2 cellular contexts compared by ENCODE assay signal in the genomic region with DNA sequence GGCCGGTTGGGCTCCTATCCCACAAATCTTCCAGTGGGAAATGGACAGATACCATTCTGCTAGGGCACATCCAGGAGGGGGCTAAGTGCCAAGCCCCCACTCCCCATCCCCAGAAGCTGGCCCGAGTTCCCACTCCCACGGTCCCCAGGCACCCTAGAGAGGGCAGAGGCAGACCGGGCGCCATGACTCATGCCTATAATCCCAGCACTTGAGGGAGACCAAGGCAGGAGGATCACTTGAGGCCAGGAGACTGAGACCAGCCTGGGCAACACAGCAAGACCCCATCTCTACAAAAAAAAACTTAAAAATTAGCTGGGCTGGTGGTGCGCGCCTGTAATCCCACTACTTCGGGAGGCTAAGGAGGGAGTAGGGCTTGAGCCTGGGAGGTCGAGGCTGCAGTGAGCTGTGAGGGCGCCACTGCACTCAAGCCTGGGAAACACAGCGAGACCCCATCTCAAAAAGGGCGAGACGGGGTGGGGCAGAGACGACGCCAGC.
TF ChIP-seq lines count a peak whose summit lies in the region.

No MANE protein-coding gene starts in this region.

TF ChIP-seq in SK-N-SH, 30 proteins besides CTCF, POLR2A, EP300 and RAD21 (continued from another document):
- TF ChIP-seq, protein P1, sequence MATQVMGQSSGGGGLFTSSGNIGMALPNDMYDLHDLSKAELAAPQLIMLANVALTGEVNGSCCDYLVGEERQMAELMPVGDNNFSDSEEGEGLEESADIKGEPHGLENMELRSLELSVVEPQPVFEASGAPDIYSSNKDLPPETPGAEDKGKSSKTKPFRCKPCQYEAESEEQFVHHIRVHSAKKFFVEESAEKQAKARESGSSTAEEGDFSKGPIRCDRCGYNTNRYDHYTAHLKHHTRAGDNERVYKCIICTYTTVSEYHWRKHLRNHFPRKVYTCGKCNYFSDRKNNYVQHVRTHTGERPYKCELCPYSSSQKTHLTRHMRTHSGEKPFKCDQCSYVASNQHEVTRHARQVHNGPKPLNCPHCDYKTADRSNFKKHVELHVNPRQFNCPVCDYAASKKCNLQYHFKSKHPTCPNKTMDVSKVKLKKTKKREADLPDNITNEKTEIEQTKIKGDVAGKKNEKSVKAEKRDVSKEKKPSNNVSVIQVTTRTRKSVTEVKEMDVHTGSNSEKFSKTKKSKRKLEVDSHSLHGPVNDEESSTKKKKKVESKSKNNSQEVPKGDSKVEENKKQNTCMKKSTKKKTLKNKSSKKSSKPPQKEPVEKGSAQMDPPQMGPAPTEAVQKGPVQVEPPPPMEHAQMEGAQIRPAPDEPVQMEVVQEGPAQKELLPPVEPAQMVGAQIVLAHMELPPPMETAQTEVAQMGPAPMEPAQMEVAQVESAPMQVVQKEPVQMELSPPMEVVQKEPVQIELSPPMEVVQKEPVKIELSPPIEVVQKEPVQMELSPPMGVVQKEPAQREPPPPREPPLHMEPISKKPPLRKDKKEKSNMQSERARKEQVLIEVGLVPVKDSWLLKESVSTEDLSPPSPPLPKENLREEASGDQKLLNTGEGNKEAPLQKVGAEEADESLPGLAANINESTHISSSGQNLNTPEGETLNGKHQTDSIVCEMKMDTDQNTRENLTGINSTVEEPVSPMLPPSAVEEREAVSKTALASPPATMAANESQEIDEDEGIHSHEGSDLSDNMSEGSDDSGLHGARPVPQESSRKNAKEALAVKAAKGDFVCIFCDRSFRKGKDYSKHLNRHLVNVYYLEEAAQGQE (IDR thresholded peaks at IDR 0.05; ENCODE audit: low read depth, low read length), result no peak
- TF ChIP-seq, protein P2, sequence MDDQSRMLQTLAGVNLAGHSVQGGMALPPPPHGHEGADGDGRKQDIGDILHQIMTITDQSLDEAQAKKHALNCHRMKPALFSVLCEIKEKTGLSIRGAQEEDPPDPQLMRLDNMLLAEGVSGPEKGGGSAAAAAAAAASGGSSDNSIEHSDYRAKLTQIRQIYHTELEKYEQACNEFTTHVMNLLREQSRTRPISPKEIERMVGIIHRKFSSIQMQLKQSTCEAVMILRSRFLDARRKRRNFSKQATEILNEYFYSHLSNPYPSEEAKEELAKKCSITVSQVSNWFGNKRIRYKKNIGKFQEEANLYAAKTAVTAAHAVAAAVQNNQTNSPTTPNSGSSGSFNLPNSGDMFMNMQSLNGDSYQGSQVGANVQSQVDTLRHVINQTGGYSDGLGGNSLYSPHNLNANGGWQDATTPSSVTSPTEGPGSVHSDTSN (IDR thresholded peaks at IDR 0.05), result no peak
- TF ChIP-seq, protein P3, sequence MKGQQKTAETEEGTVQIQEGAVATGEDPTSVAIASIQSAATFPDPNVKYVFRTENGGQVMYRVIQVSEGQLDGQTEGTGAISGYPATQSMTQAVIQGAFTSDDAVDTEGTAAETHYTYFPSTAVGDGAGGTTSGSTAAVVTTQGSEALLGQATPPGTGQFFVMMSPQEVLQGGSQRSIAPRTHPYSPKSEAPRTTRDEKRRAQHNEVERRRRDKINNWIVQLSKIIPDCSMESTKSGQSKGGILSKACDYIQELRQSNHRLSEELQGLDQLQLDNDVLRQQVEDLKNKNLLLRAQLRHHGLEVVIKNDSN (IDR thresholded peaks at IDR 0.05; ENCODE audit: borderline replicate concordance, low read depth), result no peak
- TF ChIP-seq, protein P4, sequence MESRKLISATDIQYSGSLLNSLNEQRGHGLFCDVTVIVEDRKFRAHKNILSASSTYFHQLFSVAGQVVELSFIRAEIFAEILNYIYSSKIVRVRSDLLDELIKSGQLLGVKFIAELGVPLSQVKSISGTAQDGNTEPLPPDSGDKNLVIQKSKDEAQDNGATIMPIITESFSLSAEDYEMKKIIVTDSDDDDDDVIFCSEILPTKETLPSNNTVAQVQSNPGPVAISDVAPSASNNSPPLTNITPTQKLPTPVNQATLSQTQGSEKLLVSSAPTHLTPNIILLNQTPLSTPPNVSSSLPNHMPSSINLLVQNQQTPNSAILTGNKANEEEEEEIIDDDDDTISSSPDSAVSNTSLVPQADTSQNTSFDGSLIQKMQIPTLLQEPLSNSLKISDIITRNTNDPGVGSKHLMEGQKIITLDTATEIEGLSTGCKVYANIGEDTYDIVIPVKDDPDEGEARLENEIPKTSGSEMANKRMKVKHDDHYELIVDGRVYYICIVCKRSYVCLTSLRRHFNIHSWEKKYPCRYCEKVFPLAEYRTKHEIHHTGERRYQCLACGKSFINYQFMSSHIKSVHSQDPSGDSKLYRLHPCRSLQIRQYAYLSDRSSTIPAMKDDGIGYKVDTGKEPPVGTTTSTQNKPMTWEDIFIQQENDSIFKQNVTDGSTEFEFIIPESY (IDR thresholded peaks at IDR 0.05; ENCODE audit: borderline replicate concordance, low read depth), result no peak
- TF ChIP-seq, protein P5, sequence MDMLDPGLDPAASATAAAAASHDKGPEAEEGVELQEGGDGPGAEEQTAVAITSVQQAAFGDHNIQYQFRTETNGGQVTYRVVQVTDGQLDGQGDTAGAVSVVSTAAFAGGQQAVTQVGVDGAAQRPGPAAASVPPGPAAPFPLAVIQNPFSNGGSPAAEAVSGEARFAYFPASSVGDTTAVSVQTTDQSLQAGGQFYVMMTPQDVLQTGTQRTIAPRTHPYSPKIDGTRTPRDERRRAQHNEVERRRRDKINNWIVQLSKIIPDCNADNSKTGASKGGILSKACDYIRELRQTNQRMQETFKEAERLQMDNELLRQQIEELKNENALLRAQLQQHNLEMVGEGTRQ (IDR thresholded peaks at IDR 0.05; ENCODE audit: borderline replicate concordance, low read depth, low read length), result no peak
- TF ChIP-seq POLR2AphosphoS5 (IDR thresholded peaks at IDR 0.05; ENCODE audit: low read depth, low read length), result no peak
- TF ChIP-seq, protein P6, sequence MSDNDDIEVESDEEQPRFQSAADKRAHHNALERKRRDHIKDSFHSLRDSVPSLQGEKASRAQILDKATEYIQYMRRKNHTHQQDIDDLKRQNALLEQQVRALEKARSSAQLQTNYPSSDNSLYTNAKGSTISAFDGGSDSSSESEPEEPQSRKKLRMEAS (IDR thresholded peaks at IDR 0.05; ENCODE audit: low read depth), result no peak
- TF ChIP-seq RFX5 (IDR thresholded peaks at IDR 0.05; ENCODE audit: low read length), result no peak
- TF ChIP-seq ELF1 (IDR thresholded peaks at IDR 0.05), result no peak
- TF ChIP-seq RCOR1 (IDR thresholded peaks at IDR 0.05; ENCODE audit: low read length), result no peak
- TF ChIP-seq GATA2 (CRISPR knock-in tag; IDR thresholded peaks at IDR 0.05), result no peak

TF ChIP-seq in SK-N-SH treated with all-trans-retinoic acid at 6 μM for 48 hours, 23 proteins besides CTCF, POLR2A, EP300 and RAD21 (continued from another document):
- TF ChIP-seq, protein P7, sequence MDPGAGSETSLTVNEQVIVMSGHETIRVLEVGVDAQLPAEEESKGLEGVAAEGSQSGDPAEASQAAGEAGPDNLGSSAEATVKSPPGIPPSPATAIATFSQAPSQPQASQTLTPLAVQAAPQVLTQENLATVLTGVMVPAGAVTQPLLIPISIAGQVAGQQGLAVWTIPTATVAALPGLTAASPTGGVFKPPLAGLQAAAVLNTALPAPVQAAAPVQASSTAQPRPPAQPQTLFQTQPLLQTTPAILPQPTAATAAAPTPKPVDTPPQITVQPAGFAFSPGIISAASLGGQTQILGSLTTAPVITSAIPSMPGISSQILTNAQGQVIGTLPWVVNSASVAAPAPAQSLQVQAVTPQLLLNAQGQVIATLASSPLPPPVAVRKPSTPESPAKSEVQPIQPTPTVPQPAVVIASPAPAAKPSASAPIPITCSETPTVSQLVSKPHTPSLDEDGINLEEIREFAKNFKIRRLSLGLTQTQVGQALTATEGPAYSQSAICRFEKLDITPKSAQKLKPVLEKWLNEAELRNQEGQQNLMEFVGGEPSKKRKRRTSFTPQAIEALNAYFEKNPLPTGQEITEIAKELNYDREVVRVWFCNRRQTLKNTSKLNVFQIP (CRISPR knock-in tag; IDR thresholded peaks at IDR 0.05; ENCODE audit: borderline replicate concordance, low read depth), result no peak
